2 cellular contexts compared by ENCODE assay signal in genomic region chr15:98773616-98774015, GRCh38.
TF ChIP-seq lines count a peak whose summit lies in the region.

No MANE protein-coding gene starts in this region.

TF ChIP-seq in IMR-90, 13 proteins besides CTCF, POLR2A, EP300 and RAD21:
- TF ChIP-seq MAZ (IDR thresholded peaks at IDR 0.05; ENCODE audit: borderline replicate concordance, low read depth, low read length) (no peak), RCOR1 (IDR thresholded peaks at IDR 0.05; ENCODE audit: insufficient replicate concordance, low read length) (no peak), RFX5 (IDR thresholded peaks at IDR 0.05; ENCODE audit: low read depth, low read length) (no peak), USF2 (IDR thresholded peaks at IDR 0.05; ENCODE audit: low read depth, low read length) (no peak)

TF ChIP-seq in H1, 55 proteins besides CTCF, POLR2A, EP300 and RAD21:
- no peak for TF ChIP-seq MAFK (IDR thresholded peaks at IDR 0.05; ENCODE audit: low read depth, low read length)
- TF ChIP-seq CHD2 (IDR thresholded peaks at IDR 0.05; ENCODE audit: low read length), result no peak
- no peak for TF ChIP-seq MAX (IDR thresholded peaks at IDR 0.05)
- TF ChIP-seq SP2 (IDR thresholded peaks at IDR 0.05; ENCODE audit: low read length), result no peak
- no peak for TF ChIP-seq RFX5 (IDR thresholded peaks at IDR 0.05; ENCODE audit: borderline replicate concordance, low read depth, low read length)
- TF ChIP-seq ZNF274 (IDR thresholded peaks at IDR 0.05; ENCODE audit: borderline replicate concordance, extremely low read depth, low read length), result no peak
- TF ChIP-seq POU5F1 (IDR thresholded peaks at IDR 0.05; ENCODE audit: low read depth, low read length), result no peak
- no peak for TF ChIP-seq SIX5 (IDR thresholded peaks at IDR 0.05; ENCODE audit: low read depth, low read length)
- TF ChIP-seq ATF3 (IDR thresholded peaks at IDR 0.05; ENCODE audit: insufficient read depth, low read depth, low read length), result no peak
- no peak for TF ChIP-seq NRF1 (IDR thresholded peaks at IDR 0.05; ENCODE audit: low read depth, low read length)
